11 cellular contexts compared by ENCODE assay signal in genomic region chr1:155069551-155070391, GRCh38. TPM values are rescaled to one million over a fixed set of nuclear protein-coding genes. Genes with fewer than 3 reads are reported as not detected.
A peak's percentile ranks its signal among the peaks of the same experiment; 100 is the strongest.
DNase-seq lines count a peak whose midpoint lies in the region; TF ChIP-seq lines count a peak whose summit lies in the region.
"Had no signal": no experiment of that assay in that cellular context is flagged by ENCODE, and none has a peak within 500 bp of the region (broad histone marks: within the 10 kb centered on the region; RNA-seq: fewer than 3 reads in every experiment).

No MANE protein-coding gene starts in this region.

- H3K9ac ChIP-seq in endodermal cell (ENCODE audit: extremely low read depth, low read length, poor library complexity, severe bottlenecking), result no peak overlapping the region

- no peaks in the 10 kb centered on the region for H3K9me3 ChIP-seq in endodermal cell (ENCODE audit: control insufficient read depth, low read length)
- H3K9me3 ChIP-seq: stomach had no signal

- WGBS in endodermal cell (ENCODE audit: insufficient coverage in 1 of 2, insufficient read length in 1 of 2), 2 experiments, result 50% methylated on average over 20 of the region's 25 CpGs; no CpG with 5 or more reads in 1 of the 2 experiments

- H3K27me3 Mint-ChIP-seq in endodermal cell (ENCODE audit: insufficient read depth), result peaks cover 34% of the 10 kb centered on the region

- H3K4me3 Mint-ChIP-seq in endodermal cell, result peak overlapping the region; percentile 40

- no peak overlapping the region for H3K27ac Mint-ChIP-seq in endodermal cell
- H3K27ac Mint-ChIP-seq: activated CD8-positive, alpha-beta memory T cell treated with anti-CD3 and anti-CD28 coated beads, Interleukin-2, amount 10 ng/mL, durations not matched to agents 7 days and 5 days had no signal

- H3K27ac ChIP-seq in endodermal cell (ENCODE audit: low read depth, low read length), result peak overlapping the region; percentile 29
- peak overlapping the region; percentile 27 for H3K27ac ChIP-seq in temporal lobe (ENCODE audit: low read depth, low read length)

- H3K36me3 ChIP-seq in endodermal cell (ENCODE audit: control insufficient read depth, insufficient read depth, low read length), result peaks cover 14% of the 10 kb centered on the region

- H3K27me3 ChIP-seq in endodermal cell (ENCODE audit: control insufficient read depth, insufficient read depth, low read length, poor library complexity, severe bottlenecking), result peaks cover 29% of the 10 kb centered on the region
- H3K27me3 ChIP-seq: stomach had no signal

- peak; percentile 26 to 83 for DNase-seq in NCI-H187 (lab: John Stamatoyannopoulos, UW)
- no peak for DNase-seq in NCI-H187 treated with DMSO at 0.1 percent for 48 hours (lab: John Stamatoyannopoulos, UW)
- DNase-seq in NCI-H345 (lab: John Stamatoyannopoulos, UW), result peak; percentile 88
- peak; percentile 76 for DNase-seq in endodermal cell
- DNase-seq in CD1c-positive myeloid dendritic cell (ENCODE audit: extremely low spot score), result no peak
- no peak for DNase-seq in SIG-M5 (lab: John Stamatoyannopoulos, UW)
- no peak for DNase-seq in NCI-H524 treated with DMSO at 0.1 percent for 48 hours (lab: John Stamatoyannopoulos, UW)
- DNase-seq: activated CD8-positive, alpha-beta memory T cell treated with anti-CD3 and anti-CD28 coated beads, Interleukin-2, amount 10 ng/mL, durations not matched to agents 7 days and 5 days; stomach had no signal

- peaks cover 16% of the 10 kb centered on the region for H3K4me1 ChIP-seq in endodermal cell (ENCODE audit: control insufficient read depth, insufficient read depth, low read length)

- H3K9me3 Mint-ChIP-seq in endodermal cell, result no peaks in the 10 kb centered on the region

- no peak for TF ChIP-seq CTCF in endodermal cell (conservative IDR thresholded peaks at IDR 0.05)

- H3K4me3 ChIP-seq in endodermal cell (ENCODE audit: low read length), result no peak overlapping the region

- peaks cover 23% of the 10 kb centered on the region for H3K36me3 Mint-ChIP-seq in endodermal cell (ENCODE audit: low read depth)
- H3K36me3 Mint-ChIP-seq: activated CD8-positive, alpha-beta memory T cell treated with anti-CD3 and anti-CD28 coated beads, Interleukin-2, amount 10 ng/mL, durations not matched to agents 7 days and 5 days had no signal

- peaks cover 23% of the 10 kb centered on the region for H3K4me1 Mint-ChIP-seq in endodermal cell

RNA-seq across cellular contexts. Expression of gene EFNA4, which starts 6.2 kb away (rescaled TPM):
- total RNA-seq in endodermal cell (10 to 100 TPM; 15.9 to 17.9 TPM), temporal lobe (0.74 TPM)
- 30.7 TPM for polyA plus RNA-seq in endodermal cell (2013, experiment 1 of 2)
- polyA plus RNA-seq in endodermal cell (2013, experiment 2 of 2), result 29.6 TPM

RNA-seq across cellular contexts. Expression of gene EFNA3, which starts 8.9 kb away (rescaled TPM):
- total RNA-seq in endodermal cell (1 to 10 TPM; 3.1 to 6.0 TPM), temporal lobe (10.6 TPM)
- polyA plus RNA-seq in endodermal cell (2013, experiment 1 of 2), result 19.9 TPM
- 19.0 TPM for polyA plus RNA-seq in endodermal cell (2013, experiment 2 of 2)
- total RNA-seq: stomach had no signal

RNA-seq across cellular contexts. Expression of gene ADAM15, which starts 18.7 kb away (rescaled TPM):
- total RNA-seq in endodermal cell (10 to 100 TPM; 13.4 to 16.5 TPM), temporal lobe (11.1 TPM)
- polyA plus RNA-seq in endodermal cell (2013, experiment 1 of 2), result 26.5 TPM
- 27.3 TPM for polyA plus RNA-seq in endodermal cell (2013, experiment 2 of 2)

RNA-seq across cellular contexts. Expression of gene DCST1, which starts 36.1 kb away (rescaled TPM):
- total RNA-seq in endodermal cell, result not detected
- not detected for polyA plus RNA-seq in endodermal cell (2013, experiment 1 of 2)
- not detected for polyA plus RNA-seq in endodermal cell (2013, experiment 2 of 2)
- total RNA-seq in temporal lobe, result 0.25 TPM
- total RNA-seq: activated CD8-positive, alpha-beta memory T cell treated with anti-CD3 and anti-CD28 coated beads, Interleukin-2, amount 10 ng/mL, durations not matched to agents 7 days and 5 days; astrocyte had no signal

RNA-seq across cellular contexts. Expression of gene DCST2, which starts 36.2 kb away (rescaled TPM):
- total RNA-seq in endodermal cell (1 to 10 TPM in 1 of 2 donors, under 1 TPM in 1; 0.44 to 2.0 TPM), temporal lobe (not detected)
- polyA plus RNA-seq in endodermal cell (2013, experiment 1 of 2), result 4.1 TPM
- polyA plus RNA-seq in endodermal cell (2013, experiment 2 of 2), result 3.4 TPM

Comparison
In these comparisons a context has a peak if more than half of its experiments do, and no peak if none do; other contexts are left out.
1. DNase-seq: peak in NCI-H187 (2 of 2), NCI-H345 (single experiment) and endodermal cell (single experiment); none in NCI-H187 treated with DMSO at 0.1 percent for 48 hours (single experiment), CD1c-positive myeloid dendritic cell (single experiment), SIG-M5 (single experiment) and NCI-H524 treated with DMSO at 0.1 percent for 48 hours (single experiment).